In genomic region chr15:52290329-52290728, GRCh38 we compare ENCODE assay signal across 12 cellular contexts.
DNase-seq lines count a peak whose midpoint lies in the region; ATAC-seq, FAIRE-seq and TF ChIP-seq lines count a peak whose summit lies in the region.
"Had no signal": no experiment of that assay in that cellular context is flagged by ENCODE, and none has a peak within 500 bp of the region (broad histone marks: within the 10 kb centered on the region; RNA-seq: fewer than 3 reads in every experiment).

No MANE protein-coding gene starts in this region.

- H3K4me3 ChIP-seq in MM.1S (ENCODE audit: low read length) = no peak overlapping the region
- H3K4me3 ChIP-seq: SJSA1 had no signal

- no peaks in the 10 kb centered on the region for H3K9me3 Mint-ChIP-seq in nephron
- H3K9me3 Mint-ChIP-seq: CD8-positive, alpha-beta T cell had no signal

- ATAC-seq in SK-N-SH treated with all-trans-retinoic acid at 6 μM for 48 hours (no peak), HG03342 (IDR thresholded peaks at IDR 0.05; ENCODE audit: unreplicated experiment) (no peak)
- ATAC-seq: CD8-positive, alpha-beta T cell had no signal

- peaks cover 41% of the 10 kb centered on the region for H3K79me2 ChIP-seq in MM.1S (ENCODE audit: low read length)

- H3K4me2 ChIP-seq in MM.1S (ENCODE audit: low read depth, low read length) = peak overlapping the region; percentile 5; the same call in 1 of the 2 replicates

- no peaks in the 10 kb centered on the region for H4K20me1 ChIP-seq in MM.1S (ENCODE audit: insufficient read depth, low read length)

- no peak overlapping the region for H2AFZ ChIP-seq in MM.1S (ENCODE audit: low read length)

- no peaks in the 10 kb centered on the region for H3K27me3 ChIP-seq in MM.1S (replicated peaks; ENCODE audit: insufficient read depth, low read length)

- no peak overlapping the region for H3K4me3 Mint-ChIP-seq in nephron
- H3K4me3 Mint-ChIP-seq: CD8-positive, alpha-beta T cell had no signal

- H3K9ac ChIP-seq in MM.1S (ENCODE audit: low read length) = no peak overlapping the region

- peak overlapping the region; percentile 23; the same call in 1 of the 2 replicates for H3K27ac ChIP-seq in MM.1S (ENCODE audit: low read length)
- H3K27ac ChIP-seq: SJSA1 had no signal

- H3K27me3 Mint-ChIP-seq in nephron (ENCODE audit: low read depth) = peaks cover 31% of the 10 kb centered on the region

- peak; percentile 12 for FAIRE-seq in GM18507 (lab: Jason Lieb, UNC)

- no peaks in the 10 kb centered on the region for H3K9me2 ChIP-seq in MM.1S (replicated peaks; ENCODE audit: insufficient read depth, low read length)

- peaks cover 4% of the 10 kb centered on the region for H3K36me3 Mint-ChIP-seq in nephron (ENCODE audit: low read depth)
- H3K36me3 Mint-ChIP-seq: CD8-positive, alpha-beta T cell had no signal

- TF ChIP-seq CTCF in GM20000 (IDR thresholded peaks at IDR 0.05; ENCODE audit: extremely low read depth, missing control alignments) (no peak), MM.1S (IDR thresholded peaks at IDR 0.05; ENCODE audit: low read length) (no peak), nephron (IDR thresholded peaks at IDR 0.05; ENCODE audit: unreplicated experiment in 3 of 3) (no peak)

- H3K9me3 ChIP-seq in MM.1S (replicated peaks; ENCODE audit: insufficient read depth, low read length) = no peaks in the 10 kb centered on the region
- H3K9me3 ChIP-seq: SJSA1 had no signal

- no peaks in the 10 kb centered on the region for H3K36me3 ChIP-seq in MM.1S (replicated peaks; ENCODE audit: insufficient read depth, low read length)
- H3K36me3 ChIP-seq: SJSA1 had no signal

- peaks cover 32% of the 10 kb centered on the region for H3F3A ChIP-seq in MM.1S (ENCODE audit: insufficient read depth, low read length)

- H3K4me1 Mint-ChIP-seq in nephron = peaks cover 29% of the 10 kb centered on the region

- peaks cover 43% of the 10 kb centered on the region for H3K4me1 ChIP-seq in MM.1S (ENCODE audit: low read length)

- H3K27ac Mint-ChIP-seq in nephron = peak overlapping the region; percentile 11 to 97 (median 18)
- H3K27ac Mint-ChIP-seq: CD8-positive, alpha-beta T cell had no signal

- DNase-seq in GM18507 (ENCODE audit: extremely low spot score, insufficient read length, low read depth) (no peak), GM20000 (ENCODE audit: low spot score) (peak; percentile 72), MM.1S (peak; percentile 48), COR-L47 (lab: John Stamatoyannopoulos, UW) (no peak), CD1c-positive myeloid dendritic cell (ENCODE audit: extremely low spot score) (no peak)
- DNase-seq: CD8-positive, alpha-beta T cell; NCI-H1694 treated with DMSO at 0.1 percent for 48 hours; NCI-H774 had no signal

TF ChIP-seq in SK-N-SH treated with all-trans-retinoic acid at 6 μM for 48 hours, 23 proteins besides CTCF, POLR2A, EP300 and RAD21:
- no peak for TF ChIP-seq TSHZ2 (CRISPR knock-in tag; IDR thresholded peaks at IDR 0.05)
- no peak for TF ChIP-seq ZNF8 (CRISPR knock-in tag; IDR thresholded peaks at IDR 0.05)
- no peak for TF ChIP-seq TOX (CRISPR knock-in tag; IDR thresholded peaks at IDR 0.05; ENCODE audit: borderline replicate concordance)
- TF ChIP-seq ZFP3 (CRISPR knock-in tag; IDR thresholded peaks at IDR 0.05) = no peak
- no peak for TF ChIP-seq GLIS3 (CRISPR knock-in tag; IDR thresholded peaks at IDR 0.05)
- no peak for TF ChIP-seq ARNTL (CRISPR knock-in tag; IDR thresholded peaks at IDR 0.05; ENCODE audit: borderline replicate concordance, low read depth)
- no peak for TF ChIP-seq ZC3H10 (CRISPR knock-in tag; IDR thresholded peaks at IDR 0.05)
- no peak for TF ChIP-seq OSR1 (CRISPR knock-in tag; IDR thresholded peaks at IDR 0.05)
- TF ChIP-seq ZFP30 (CRISPR knock-in tag; IDR thresholded peaks at IDR 0.05) = no peak
- TF ChIP-seq TCF4 (CRISPR knock-in tag; IDR thresholded peaks at IDR 0.05; ENCODE audit: borderline replicate concordance) = no peak
- TF ChIP-seq CREB5 (CRISPR knock-in tag; IDR thresholded peaks at IDR 0.05; ENCODE audit: low read depth) = no peak
- no peak for TF ChIP-seq BACH2 (CRISPR knock-in tag; IDR thresholded peaks at IDR 0.05; ENCODE audit: borderline replicate concordance)

Comparison
In these comparisons a context has a peak if more than half of its experiments do, and no peak if none do; other contexts are left out.
1. DNase-seq: peak in GM20000 (single experiment) and MM.1S (single experiment); none in GM18507 (single experiment), COR-L47 (single experiment) and CD1c-positive myeloid dendritic cell (single experiment).